Comparison of ENCODE assay signal across 9 cellular contexts in the genomic region with DNA sequence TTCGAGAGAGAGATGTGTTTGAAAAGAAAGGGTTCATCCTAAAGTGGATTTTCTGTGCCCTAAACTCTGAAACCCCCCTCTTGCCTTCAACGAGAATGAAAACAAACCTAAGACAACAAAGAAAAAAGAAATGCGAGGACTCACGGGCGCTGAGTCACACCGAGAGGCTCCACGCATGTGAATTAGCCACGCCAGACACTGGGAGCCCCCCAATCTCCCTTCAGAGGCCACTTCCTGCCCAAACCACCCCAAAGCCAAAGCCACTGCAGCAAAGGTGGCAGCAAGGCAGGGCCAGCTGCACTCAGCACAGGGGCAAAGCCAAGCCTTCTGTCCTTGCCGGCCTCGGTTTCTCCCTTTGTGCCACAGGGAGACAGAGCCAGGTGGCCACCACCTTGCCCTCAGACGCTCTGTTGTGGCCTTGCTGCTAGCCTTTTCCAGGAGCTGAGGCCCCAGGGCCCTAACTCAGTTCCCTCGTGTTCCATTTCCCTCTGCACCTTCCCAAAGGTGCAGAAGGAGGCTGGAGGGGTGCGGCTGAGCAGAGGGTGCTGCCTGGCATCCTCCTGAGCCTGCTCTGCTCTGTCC.
DNase-seq lines count a peak whose midpoint lies in the region; ATAC-seq and TF ChIP-seq lines count a peak whose summit lies in the region.
"Had no signal": no experiment of that assay in that cellular context is flagged by ENCODE, and none has a peak within 500 bp of the region (broad histone marks: within the 10 kb centered on the region; RNA-seq: fewer than 3 reads in every experiment).

No MANE protein-coding gene starts in this region.

- H3K27me3 ChIP-seq in esophagus (ENCODE audit: control insufficient read depth in 1 of 2, insufficient read depth in 2 of 2, low read length in 2 of 2) = no peaks in the 10 kb centered on the region
- H3K27me3 ChIP-seq in ascending aorta = no peaks in the 10 kb centered on the region

- H3K9me3 ChIP-seq in esophagus (ENCODE audit: control insufficient read depth in 2 of 2, insufficient read depth in 1 of 2, low read depth in 1 of 2, low read length in 1 of 2) = no peaks in the 10 kb centered on the region
- no peaks in the 10 kb centered on the region for H3K9me3 ChIP-seq in ascending aorta

- WGBS in esophagus, 2 donors = 61 to 65% methylated on average over 13 of the region's 13 CpGs

- peaks cover 25 to 76% of the 10 kb centered on the region in 2 donors for H3K4me1 ChIP-seq in esophagus (ENCODE audit: control insufficient read depth in 2 of 2, insufficient read depth in 2 of 2, low read length in 1 of 2)
- peaks cover 20 to 38% of the 10 kb centered on the region in 2 donors for H3K4me1 ChIP-seq in ascending aorta

- H3K27ac ChIP-seq in esophagus (ENCODE audit: low read depth in 2 of 2, low read length in 1 of 2) = peak overlapping the region; percentile 50 to 65
- H3K27ac ChIP-seq in ascending aorta = no peak overlapping the region
- H3K27ac ChIP-seq: SK-N-MC had no signal

- peak; percentile 61 for DNase-seq in activated CD4-positive, alpha-beta T cell treated with anti-CD3 and anti-CD28 coated beads, Interleukin-2, amount 50 U/mL, for 1 hour
- DNase-seq in stimulated activated CD8-positive, alpha-beta memory T cell treated with anti-CD3 and anti-CD28 coated beads, Interleukin-15, amount 100 ng/mL, for 48 hours (ENCODE audit: low read depth in 2 of 2) = peak; percentile 59 to 62
- DNase-seq in NCI-H128 (lab: John Stamatoyannopoulos, UW; ENCODE audit: unreplicated experiment) (no peak), ascending aorta (ENCODE audit: low spot score in 2 of 2) (no peak)

- ATAC-seq in GM21390 (IDR thresholded peaks at IDR 0.05; ENCODE audit: unreplicated experiment) (peak; percentile 40), HG03457 (IDR thresholded peaks at IDR 0.05; ENCODE audit: unreplicated experiment) (no peak), GM21381 (IDR thresholded peaks at IDR 0.05; ENCODE audit: unreplicated experiment) (no peak)

- TF ChIP-seq CTCF in ascending aorta (IDR thresholded peaks at IDR 0.05) = no peak

- intact Hi-C loops in ascending aorta (cut with DNase I) = no loop called here

- H3K4me3 ChIP-seq in esophagus (ENCODE audit: low read depth in 1 of 2, low read length in 2 of 2) = no peak overlapping the region
- no peak overlapping the region for H3K4me3 ChIP-seq in ascending aorta
- H3K4me3 ChIP-seq: SK-N-MC had no signal

- H3K36me3 ChIP-seq in esophagus (ENCODE audit: control insufficient read depth in 2 of 2, insufficient read depth in 2 of 2, low read length in 1 of 2) = no peaks in the 10 kb centered on the region
- no peaks in the 10 kb centered on the region for H3K36me3 ChIP-seq in ascending aorta

Comparison
In these comparisons a context has a peak if more than half of its experiments do, and no peak if none do; other contexts are left out.
1. DNase-seq: peak in activated CD4-positive, alpha-beta T cell treated with anti-CD3 and anti-CD28 coated beads, Interleukin-2, amount 50 U/mL, for 1 hour (single experiment) and stimulated activated CD8-positive, alpha-beta memory T cell treated with anti-CD3 and anti-CD28 coated beads, Interleukin-15, amount 100 ng/mL, for 48 hours (2 of 2); none in NCI-H128 (single experiment) and ascending aorta (0 of 2).
2. H3K27ac ChIP-seq: peak in esophagus (2 of 2); none in ascending aorta (0 of 2).